In the genomic region with DNA sequence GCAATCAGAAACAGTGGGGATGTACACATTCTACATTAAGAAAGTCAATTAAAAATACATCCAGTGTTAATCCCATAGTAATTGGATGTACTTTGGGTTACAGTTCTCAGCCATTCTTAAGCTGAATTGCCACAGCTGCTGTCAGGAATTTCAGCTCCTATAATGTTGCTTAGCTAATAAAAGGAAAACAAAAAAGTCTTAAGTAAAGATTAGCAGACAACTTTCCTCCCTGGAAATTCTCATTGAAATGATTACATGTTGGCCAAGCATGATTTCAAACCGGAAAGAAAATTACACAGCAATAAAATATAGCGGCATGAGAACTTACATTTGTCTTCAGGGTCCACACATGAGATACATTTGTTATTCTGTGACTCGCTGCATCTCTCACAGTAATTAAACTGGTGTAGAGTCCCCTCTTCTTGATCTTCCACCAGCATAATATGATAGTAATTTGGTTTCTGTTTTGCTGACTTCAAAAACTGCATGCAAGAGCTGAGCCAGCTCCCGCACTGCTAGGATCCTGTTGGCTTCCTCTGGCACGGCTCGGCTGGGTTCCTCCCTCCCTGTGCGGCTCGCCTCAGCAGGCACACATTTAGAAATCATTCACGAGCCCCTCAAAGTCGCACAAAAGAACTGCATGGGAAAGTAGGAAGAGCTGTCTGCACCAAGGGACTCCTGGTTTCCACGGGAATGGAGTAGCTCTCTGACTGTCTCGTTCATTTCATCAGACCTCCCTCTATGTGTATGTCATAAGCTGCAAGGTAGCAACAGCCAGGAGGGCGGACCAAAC, we compare ENCODE assay signal across 8 cellular contexts. TPM values are rescaled to one million over a fixed set of nuclear protein-coding genes. Genes with fewer than 3 reads are reported as not detected.
DNase-seq lines count a peak whose midpoint lies in the region; ATAC-seq and TF ChIP-seq lines count a peak whose summit lies in the region.

Gene HTR2A (minus strand): TSS at position 708 of the 793 bp plus-strand sequence. CDS start 1,147 bp downstream, outside the sequence.

- H3K27ac ChIP-seq in suprapubic skin = no peak within 1 kb of the TSS

- H3K9me3 Mint-ChIP-seq in stimulated activated naive CD8-positive, alpha-beta T cell treated with anti-CD3 and anti-CD28 coated beads, Interleukin-15, Interleukin-2, amounts not matched to agents 100 ng/mL and 50 ng/mL, for 24 hours = no peaks in the 10 kb centered on the region

- H3K4me3 Mint-ChIP-seq in stimulated activated naive CD8-positive, alpha-beta T cell treated with anti-CD3 and anti-CD28 coated beads, Interleukin-15, Interleukin-2, amounts not matched to agents 100 ng/mL and 50 ng/mL, for 24 hours = peak within 1 kb of the TSS; percentile 4

- H3K4me1 ChIP-seq in suprapubic skin = peaks cover 15% of the 10 kb centered on the region

- H3K4me3 ChIP-seq in astrocyte of the spinal cord (ENCODE audit: low read depth, low read length) (peak within 1 kb of the TSS; percentile 41), suprapubic skin (peak within 1 kb of the TSS; percentile 39)

- H3K36me3 Mint-ChIP-seq in stimulated activated naive CD8-positive, alpha-beta T cell treated with anti-CD3 and anti-CD28 coated beads, Interleukin-15, Interleukin-2, amounts not matched to agents 100 ng/mL and 50 ng/mL, for 24 hours (ENCODE audit: low read depth) = no peaks in the 10 kb centered on the region

- no peaks in the 10 kb centered on the region for H3K9me3 ChIP-seq in suprapubic skin

- peaks cover 60% of the 10 kb centered on the region for H3K27me3 Mint-ChIP-seq in stimulated activated naive CD8-positive, alpha-beta T cell treated with anti-CD3 and anti-CD28 coated beads, Interleukin-15, Interleukin-2, amounts not matched to agents 100 ng/mL and 50 ng/mL, for 24 hours

- no peak for DNase-seq in stimulated activated naive CD8-positive, alpha-beta T cell treated with anti-CD3 and anti-CD28 coated beads, Interleukin-15, Interleukin-2, amounts not matched to agents 100 U/mL and 50 U/mL, for 24 hours
- DNase-seq in astrocyte of the spinal cord (ENCODE audit: low read depth, low spot score) = peak; percentile 65
- DNase-seq in left lobe of liver (ENCODE audit: low spot score) = no peak
- no peak for DNase-seq in suprapubic skin (ENCODE audit: low spot score in 2 of 2)
- DNase-seq in activated CD8-positive, alpha-beta memory T cell treated with anti-CD3 and anti-CD28 coated beads, Interleukin-2, amount 50 U/mL, for 4 hours = no peak
- DNase-seq in activated effector memory CD4-positive, alpha-beta T cell treated with anti-CD3 and anti-CD28 coated beads, Interleukin-2, amount 50 U/mL, for 16 hours = no peak

- no peaks in the 10 kb centered on the region for H3K27me3 ChIP-seq in suprapubic skin

- peaks cover 16% of the 10 kb centered on the region for H3K4me1 Mint-ChIP-seq in stimulated activated naive CD8-positive, alpha-beta T cell treated with anti-CD3 and anti-CD28 coated beads, Interleukin-15, Interleukin-2, amounts not matched to agents 100 ng/mL and 50 ng/mL, for 24 hours (ENCODE audit: low read depth)

- WGBS in suprapubic skin = 4% methylated on average over 13 of the region's 13 CpGs

- no peak for ATAC-seq in stimulated activated naive CD8-positive, alpha-beta T cell treated with anti-CD3 and anti-CD28 coated beads, Interleukin-15, Interleukin-2, amounts not matched to agents 100 U/mL and 50 U/mL, for 24 hours
- peak; percentile 65 for ATAC-seq in left lobe of liver
- no peak for ATAC-seq in GM19397 (IDR thresholded peaks at IDR 0.05; ENCODE audit: unreplicated experiment)

- TF ChIP-seq EP300 in suprapubic skin (IDR thresholded peaks at IDR 0.05) = no peak

- in situ Hi-C loops in astrocyte of the spinal cord (cut with HindIII; ENCODE audit: low sequenced_read_pairs) = no loop called here

- TF ChIP-seq CTCF in astrocyte of the spinal cord (IDR thresholded peaks at IDR 0.05; ENCODE audit: low read depth, low read length) (no peak), suprapubic skin (IDR thresholded peaks at IDR 0.05) (no peak)

- H3K27ac Mint-ChIP-seq in stimulated activated naive CD8-positive, alpha-beta T cell treated with anti-CD3 and anti-CD28 coated beads, Interleukin-15, Interleukin-2, amounts not matched to agents 100 ng/mL and 50 ng/mL, for 24 hours = no peak within 1 kb of the TSS

- H3K36me3 ChIP-seq in suprapubic skin = no peaks in the 10 kb centered on the region

- TF ChIP-seq POLR2A in suprapubic skin (IDR thresholded peaks at IDR 0.05) = no peak

RNA-seq across cellular contexts. Expression of gene HTR2A, which starts in this region (rescaled TPM):
- not detected for total RNA-seq in left lobe of liver
- under 1 TPM in 1 of 4 donors, not detected in 3; 0.57 TPM for total RNA-seq in suprapubic skin

Comparison
In these comparisons a context has a peak if more than half of its experiments do, and no peak if none do; other contexts are left out.
1. Peak in ATAC-seq in left lobe of liver; RNA of the gene not detected or under 1 TPM.